ENCODE assay signal across 1 cellular context in genomic region chr16:56190903-56191806, GRCh38.
TF ChIP-seq lines count a peak whose summit lies in the region.

Gene GNAO1, plus strand, starts transcription at chr16:56191489. Its CDS starts 747 bp downstream, at chr16:56192236.

TF ChIP-seq in K562, 482 proteins besides CTCF, POLR2A, EP300 and RAD21 (continued from another document):
- TF ChIP-seq ARID3B (CRISPR knock-in tag; IDR thresholded peaks at IDR 0.05; ENCODE audit: borderline replicate concordance) (no peak), EP400 (IDR thresholded peaks at IDR 0.05) (no peak), NRF1 (conservative IDR thresholded peaks at IDR 0.05 in 1 of 2, IDR thresholded peaks at IDR 0.05 in 1 of 2) (peak; percentile 81 to 83), ZNF449 (CRISPR knock-in tag; IDR thresholded peaks at IDR 0.05) (no peak), ZNF174 (CRISPR knock-in tag; IDR thresholded peaks at IDR 0.05) (no peak), CTBP1 (IDR thresholded peaks at IDR 0.05; ENCODE audit: borderline replicate concordance) (0 out of 2 replicates have a peak, but pooled peaks have one; percentile 43), ELF2 (CRISPR knock-in tag; IDR thresholded peaks at IDR 0.05) (no peak), ZBTB7A (IDR thresholded peaks at IDR 0.05; ENCODE audit: borderline replicate concordance, control insufficient read depth, low read depth, low read length) (peak; percentile 17; the same call in 1 of the 2 replicates), SMAD4 (CRISPR knock-in tag; conservative IDR thresholded peaks at IDR 0.05) (peak; percentile 56; the same call in 1 of the 2 replicates), CBX8 (IDR thresholded peaks at IDR 0.05; ENCODE audit: borderline replicate concordance, extremely low read depth, low read depth, low read length, poor library complexity, severe bottlenecking) (no peak), HMGXB4 (CRISPR knock-in tag; IDR thresholded peaks at IDR 0.05) (no peak)
